ENCODE assay signal across 1 cellular context in the genomic region with DNA sequence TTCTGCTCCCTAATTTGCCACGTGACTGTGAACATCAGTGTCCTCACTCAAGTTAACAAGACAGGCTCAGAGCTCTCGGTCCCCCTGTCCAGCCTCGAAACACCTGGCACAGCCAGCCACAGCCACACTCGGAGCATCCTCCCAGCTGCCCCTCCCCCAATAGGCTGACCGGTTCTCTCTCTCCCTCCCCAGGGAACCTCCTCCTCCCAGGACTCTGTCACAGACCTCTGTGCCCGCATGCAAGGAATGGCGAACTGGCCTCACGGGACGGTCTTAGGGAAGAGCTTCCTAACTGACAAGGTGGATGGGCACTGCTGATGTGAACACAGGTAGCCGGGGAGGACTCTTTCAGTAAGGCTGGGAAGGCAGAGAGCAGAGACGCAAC.
TF ChIP-seq lines count a peak whose summit lies in the region.

No MANE protein-coding gene starts in this region.

TF ChIP-seq in GM23338, 12 proteins besides CTCF, POLR2A, EP300 and RAD21 (continued from another document):
- TF ChIP-seq EZH2phosphoT487 (IDR thresholded peaks at IDR 0.05; ENCODE audit: unreplicated experiment) (no peak), STAT1 (IDR thresholded peaks at IDR 0.05; ENCODE audit: unreplicated experiment) (no peak)
